ENCODE assay signal across 21 cellular contexts in genomic region chr4:140080883-140081282, GRCh38.
DNase-seq lines count a peak whose midpoint lies in the region; ATAC-seq lines count a peak whose summit lies in the region.
"Had no signal": no experiment of that assay in that cellular context is flagged by ENCODE, and none has a peak within 500 bp of the region (broad histone marks: within the 10 kb centered on the region; RNA-seq: fewer than 3 reads in every experiment).

No MANE protein-coding gene starts in this region.

- H3K27me3 Mint-ChIP-seq in activated T-helper 17 cell treated with anti-CD3 and anti-CD28 coated beads, Interleukin-2, amount 50 U/mL, for 72 hours, result peaks cover 6% of the 10 kb centered on the region
- no peaks in the 10 kb centered on the region for H3K27me3 Mint-ChIP-seq in stimulated activated naive CD8-positive, alpha-beta T cell treated with anti-CD3 and anti-CD28 coated beads, Interleukin-15, amount 100 ng/mL, for 72 hours
- H3K27me3 Mint-ChIP-seq: activated naive CD4-positive, alpha-beta T cell treated with anti-CD3 and anti-CD28 coated beads, Interleukin-2, amount 50 U/mL, for 24 hours had no signal

- H2BK5ac ChIP-seq in mesenchymal stem cell (ENCODE audit: low read depth, low read length, poor library complexity, severe bottlenecking) (no peak overlapping the region), mesendoderm (ENCODE audit: low read length) (no peak overlapping the region)

- no peaks in the 10 kb centered on the region for H3K27me3 ChIP-seq in mesenchymal stem cell (ENCODE audit: control insufficient read depth in 1 of 2, insufficient read depth in 1 of 2, low read length in 2 of 2)
- H3K27me3 ChIP-seq in mesendoderm (ENCODE audit: insufficient read depth, low read length, poor library complexity), result no peaks in the 10 kb centered on the region
- H3K27me3 ChIP-seq: sigmoid colon, uterus had no signal

- peak; percentile 73 for ATAC-seq in activated T-helper 17 cell treated with anti-CD3 and anti-CD28 coated beads, Interleukin-2, amount 50 U/mL, for 72 hours (replicated peaks)
- ATAC-seq in stimulated activated naive CD8-positive, alpha-beta T cell treated with anti-CD3 and anti-CD28 coated beads, Interleukin-15, amount 100 ng/mL, for 72 hours, result peak; percentile 92
- no peak for ATAC-seq in HG02759 (IDR thresholded peaks at IDR 0.05; ENCODE audit: unreplicated experiment)
- ATAC-seq: HCT116, left colon, natural killer cell had no signal

- H2BK120ac ChIP-seq in mesenchymal stem cell (ENCODE audit: low read depth, low read length), result no peak overlapping the region
- no peak overlapping the region for H2BK120ac ChIP-seq in mesendoderm (ENCODE audit: low read depth, low read length)

- H3K36me3 ChIP-seq in KOPT-K1 (ENCODE audit: insufficient read depth, low read length), result no peaks in the 10 kb centered on the region
- H3K36me3 ChIP-seq in mesenchymal stem cell (ENCODE audit: control insufficient read depth in 1 of 2, insufficient read depth in 2 of 2, low read depth in 1 of 2, low read length in 2 of 2), result no peaks in the 10 kb centered on the region
- no peaks in the 10 kb centered on the region for H3K36me3 ChIP-seq in mesendoderm (ENCODE audit: control insufficient read depth, insufficient read depth, low read length)
- H3K36me3 ChIP-seq: sigmoid colon, uterus had no signal

- DNase-seq in mesenchymal stem cell (peak; percentile 54), superior temporal gyrus (ENCODE audit: extremely low spot score) (no peak), mesendoderm (no peak)
- no peak for DNase-seq in stimulated activated naive CD8-positive, alpha-beta T cell treated with anti-CD3 and anti-CD28 coated beads, Interleukin-15, amount 100 ng/mL, for 72 hours
- DNase-seq: activated CD4-positive, CD25-positive, alpha-beta regulatory T cell; activated T-cell treated with anti-CD3 and anti-CD28 coated beads, Interleukin-2, amount 50 U/mL, for 4 hours; DMS79; glutamatergic neuron; KBM-7; left colon; natural killer cell; NCI-H1694; NCI-H2171 treated with DMSO at 0.1 percent for 48 hours; NCI-H526; sigmoid colon; uterus had no signal

- H3K56ac ChIP-seq in mesendoderm (ENCODE audit: low read length), result no peak overlapping the region

- H2AFZ ChIP-seq in mesenchymal stem cell (ENCODE audit: low read depth, low read length), result no peak overlapping the region

- peaks cover 12% of the 10 kb centered on the region for H3K4me1 ChIP-seq in mesenchymal stem cell (ENCODE audit: control insufficient read depth, insufficient read depth, low read depth, low read length)
- H3K4me1 ChIP-seq in mesendoderm (ENCODE audit: control insufficient read depth, low read depth, low read length), result peaks cover 13% of the 10 kb centered on the region

- H3K9me3 ChIP-seq in KOPT-K1 (ENCODE audit: insufficient read depth, low read length, poor library complexity, severe bottlenecking), result no peaks in the 10 kb centered on the region
- H3K9me3 ChIP-seq in mesenchymal stem cell (ENCODE audit: control insufficient read depth, low read length), result no peaks in the 10 kb centered on the region
- H3K9me3 ChIP-seq: sigmoid colon, uterus had no signal

- WGBS in mesenchymal stem cell, result no CpG with 5 or more reads among the region's 2 CpGs
- no CpG with 5 or more reads among the region's 2 CpGs for WGBS in mesendoderm (ENCODE audit: extremely low coverage, insufficient coverage, low lambda C conversion rate)

- H3K23ac ChIP-seq in mesenchymal stem cell (ENCODE audit: low read length in 2 of 2) (no peak overlapping the region), mesendoderm (ENCODE audit: low read length) (no peak overlapping the region)

- H3K18ac ChIP-seq in mesenchymal stem cell (ENCODE audit: low read depth in 1 of 2, low read length in 2 of 2), result no peak overlapping the region
- no peak overlapping the region for H3K18ac ChIP-seq in mesendoderm (ENCODE audit: low read length)

- H4K8ac ChIP-seq in mesenchymal stem cell (ENCODE audit: low read length) (no peak overlapping the region), mesendoderm (ENCODE audit: low read depth, low read length) (no peak overlapping the region)

- H3K27ac ChIP-seq in KOPT-K1 (ENCODE audit: low read depth, low read length, poor library complexity, severe bottlenecking), result peak overlapping the region; percentile 73
- H3K27ac ChIP-seq in mesenchymal stem cell (ENCODE audit: low read length, poor library complexity, severe bottlenecking), result no peak overlapping the region
- H3K27ac ChIP-seq in mesendoderm (ENCODE audit: low read depth, low read length), result no peak overlapping the region

- no peak overlapping the region for H3K4me3 Mint-ChIP-seq in activated T-helper 17 cell treated with anti-CD3 and anti-CD28 coated beads, Interleukin-2, amount 50 U/mL, for 72 hours
- H3K4me3 Mint-ChIP-seq in stimulated activated naive CD8-positive, alpha-beta T cell treated with anti-CD3 and anti-CD28 coated beads, Interleukin-15, amount 100 ng/mL, for 72 hours, result peak overlapping the region; percentile 33 to 46
- H3K4me3 Mint-ChIP-seq: activated naive CD4-positive, alpha-beta T cell treated with anti-CD3 and anti-CD28 coated beads, Interleukin-2, amount 50 U/mL, for 24 hours; activated T-cell treated with anti-CD3 and anti-CD28 coated beads, Interleukin-2, amount 50 U/mL, for 4 hours; natural killer cell had no signal

- no peaks in the 10 kb centered on the region for H3K9me3 Mint-ChIP-seq in activated T-helper 17 cell treated with anti-CD3 and anti-CD28 coated beads, Interleukin-2, amount 50 U/mL, for 72 hours
- H3K9me3 Mint-ChIP-seq in stimulated activated naive CD8-positive, alpha-beta T cell treated with anti-CD3 and anti-CD28 coated beads, Interleukin-15, amount 100 ng/mL, for 72 hours, result no peaks in the 10 kb centered on the region
- H3K9me3 Mint-ChIP-seq: activated naive CD4-positive, alpha-beta T cell treated with anti-CD3 and anti-CD28 coated beads, Interleukin-2, amount 50 U/mL, for 24 hours; activated T-cell treated with anti-CD3 and anti-CD28 coated beads, Interleukin-2, amount 50 U/mL, for 4 hours; natural killer cell had no signal

- H3K4me1 Mint-ChIP-seq in activated T-helper 17 cell treated with anti-CD3 and anti-CD28 coated beads, Interleukin-2, amount 50 U/mL, for 72 hours, result peaks cover 8% of the 10 kb centered on the region
- H3K4me1 Mint-ChIP-seq in stimulated activated naive CD8-positive, alpha-beta T cell treated with anti-CD3 and anti-CD28 coated beads, Interleukin-15, amount 100 ng/mL, for 72 hours, result peaks cover 78% of the 10 kb centered on the region
- H3K4me1 Mint-ChIP-seq: natural killer cell had no signal

- H3K4ac ChIP-seq in mesenchymal stem cell (ENCODE audit: low read depth in 1 of 2, low read length in 2 of 2) (no peak overlapping the region), mesendoderm (ENCODE audit: low read depth, low read length) (no peak overlapping the region)

- H3K79me2 ChIP-seq in mesendoderm (ENCODE audit: control insufficient read depth, insufficient read depth, low read length), result peaks cover 2% of the 10 kb centered on the region

- H3K36me3 Mint-ChIP-seq in activated T-helper 17 cell treated with anti-CD3 and anti-CD28 coated beads, Interleukin-2, amount 50 U/mL, for 72 hours (ENCODE audit: low read depth), result no peaks in the 10 kb centered on the region
- H3K36me3 Mint-ChIP-seq: activated naive CD4-positive, alpha-beta T cell treated with anti-CD3 and anti-CD28 coated beads, Interleukin-2, amount 50 U/mL, for 24 hours; natural killer cell had no signal

- no peak overlapping the region for H3K14ac ChIP-seq in mesenchymal stem cell (ENCODE audit: low read length in 2 of 2)

- H3K9ac ChIP-seq in mesenchymal stem cell (ENCODE audit: low read length) (no peak overlapping the region), mesendoderm (ENCODE audit: low read length) (no peak overlapping the region)

- no peak overlapping the region for H3K27ac Mint-ChIP-seq in activated T-helper 17 cell treated with anti-CD3 and anti-CD28 coated beads, Interleukin-2, amount 50 U/mL, for 72 hours
- no peak overlapping the region for H3K27ac Mint-ChIP-seq in stimulated activated naive CD8-positive, alpha-beta T cell treated with anti-CD3 and anti-CD28 coated beads, Interleukin-15, amount 100 ng/mL, for 72 hours
- H3K27ac Mint-ChIP-seq: activated naive CD4-positive, alpha-beta T cell treated with anti-CD3 and anti-CD28 coated beads, Interleukin-2, amount 50 U/mL, for 24 hours; natural killer cell had no signal

- no peak overlapping the region for H4K5ac ChIP-seq in mesendoderm (ENCODE audit: low read length)

- no peak overlapping the region for H4K91ac ChIP-seq in mesenchymal stem cell (ENCODE audit: low read length)

- no peak overlapping the region for H3K4me3 ChIP-seq in mesenchymal stem cell (ENCODE audit: insufficient read depth in 1 of 2, low read depth in 1 of 2, low read length in 2 of 2)
- no peak overlapping the region for H3K4me3 ChIP-seq in mesendoderm (ENCODE audit: low read length)
- H3K4me3 ChIP-seq: sigmoid colon, uterus had no signal

- H2AK5ac ChIP-seq in mesenchymal stem cell (ENCODE audit: low read length, severe bottlenecking), result no peak overlapping the region
- no peak overlapping the region for H2AK5ac ChIP-seq in mesendoderm (ENCODE audit: low read length)

- H2BK15ac ChIP-seq in mesenchymal stem cell (ENCODE audit: low read depth, poor library complexity, severe bottlenecking) (no peak overlapping the region), mesendoderm (replicated peaks; ENCODE audit: low read depth) (no peak overlapping the region)

- H3K79me1 ChIP-seq in mesenchymal stem cell (replicated peaks; ENCODE audit: low read length, poor library complexity, severe bottlenecking) (peaks cover 19% of the 10 kb centered on the region), mesendoderm (ENCODE audit: low read length) (peaks cover 7% of the 10 kb centered on the region)

- H3K4me2 ChIP-seq in mesenchymal stem cell (ENCODE audit: low read length, poor library complexity, severe bottlenecking) (no peak overlapping the region), mesendoderm (ENCODE audit: low read length) (no peak overlapping the region)

- H2BK12ac ChIP-seq in mesenchymal stem cell (ENCODE audit: low read length in 2 of 2), result no peak overlapping the region
